In genomic region chr19:1438035-1438932, GRCh38 we compare ENCODE assay signal across 1 cellular context.
TF ChIP-seq lines count a peak whose summit lies in the region.

Gene RPS15 (plus strand): TSS chr19:1438396. CDS start chr19:1438426, 30 bp downstream.

TF ChIP-seq in K562, 482 proteins besides CTCF, POLR2A, EP300 and RAD21 (continued from another document and continues in another):
- TF ChIP-seq GATAD2B (IDR thresholded peaks at IDR 0.05; ENCODE audit: borderline replicate concordance): peak; percentile 65; the same call in 1 of the 2 replicates
- peak; percentile 94 for TF ChIP-seq ZNF316 (IDR thresholded peaks at IDR 0.05)
- peak; percentile 97 for TF ChIP-seq BRD4 (IDR thresholded peaks at IDR 0.05)
- 0 out of 2 replicates have a peak, but pooled peaks have one; percentile 16 for TF ChIP-seq FOSL1 (tag; conservative IDR thresholded peaks at IDR 0.05)
- TF ChIP-seq SFPQ (IDR thresholded peaks at IDR 0.05; ENCODE audit: low read depth, low read length): no peak
- no peak for TF ChIP-seq DDX20 (tag; IDR thresholded peaks at IDR 0.05; ENCODE audit: low read depth)
- TF ChIP-seq CHCHD3 (CRISPR knock-in tag; IDR thresholded peaks at IDR 0.05): peak; percentile 84; the same call in 1 of the 2 replicates
- peak; percentile 68; the same call in 1 of the 2 replicates for TF ChIP-seq REST (CRISPR knock-in tag; IDR thresholded peaks at IDR 0.05; ENCODE audit: low read depth)
- TF ChIP-seq TRIM28 (IDR thresholded peaks at IDR 0.05): peak; percentile 93
- TF ChIP-seq SMAD3 (CRISPR knock-in tag; conservative IDR thresholded peaks at IDR 0.05): no peak
- peak; percentile 99 for TF ChIP-seq KDM5B (IDR thresholded peaks at IDR 0.05; ENCODE audit: insufficient replicate concordance, low read depth, low read length)
- TF ChIP-seq GTF2E2 (tag; IDR thresholded peaks at IDR 0.05): peak; percentile 94; the same call in 1 of the 2 replicates
- TF ChIP-seq MCM7 (IDR thresholded peaks at IDR 0.05): no peak
- TF ChIP-seq CBX2 (IDR thresholded peaks at IDR 0.05; ENCODE audit: insufficient read depth, low read length, poor library complexity, severe bottlenecking): no peak
- no peak for TF ChIP-seq SMARCA5 (IDR thresholded peaks at IDR 0.05)
- no peak for TF ChIP-seq IRF9 (tag; IDR thresholded peaks at IDR 0.05)
- no peak for TF ChIP-seq ZNF280A (IDR thresholded peaks at IDR 0.05; ENCODE audit: low read depth, partially characterized antibody)
- TF ChIP-seq EP400 (IDR thresholded peaks at IDR 0.05): peak; percentile 97
- 0 out of 2 replicates have a peak, but pooled peaks have one; percentile 72 for TF ChIP-seq RBM14 (IDR thresholded peaks at IDR 0.05; ENCODE audit: borderline replicate concordance, insufficient read depth, low read depth, low read length)
- TF ChIP-seq U2AF1 (optimal IDR thresholded peaks at IDR 0.05; ENCODE audit: low read depth, low read length): peak; percentile 96
- TF ChIP-seq ATF1 (CRISPR knock-in tag; IDR thresholded peaks at IDR 0.05): peak; percentile 37; the same call in 1 of the 2 replicates
- peak; percentile 91 for TF ChIP-seq ATF1 (tag; IDR thresholded peaks at IDR 0.05)
- TF ChIP-seq PTRF (tag; IDR thresholded peaks at IDR 0.05): no peak
- peak; percentile 95 for TF ChIP-seq GABPA (tag; conservative IDR thresholded peaks at IDR 0.05; ENCODE audit: low read depth)
- 0 out of 2 replicates have a peak, but pooled peaks have one; percentile 35 for TF ChIP-seq DIDO1 (tag; IDR thresholded peaks at IDR 0.05; ENCODE audit: low read depth)
- TF ChIP-seq STAT6 (CRISPR knock-in tag; IDR thresholded peaks at IDR 0.05): no peak
- peak; percentile 96 for TF ChIP-seq MTA3 (IDR thresholded peaks at IDR 0.05; ENCODE audit: borderline replicate concordance)
- TF ChIP-seq ZBTB5 (IDR thresholded peaks at IDR 0.05): peak; percentile 82; the same call in 1 of the 2 replicates
- TF ChIP-seq ZBTB7A (IDR thresholded peaks at IDR 0.05; ENCODE audit: borderline replicate concordance, control insufficient read depth, low read depth, low read length): peak; percentile 33; the same call in 1 of the 2 replicates
- TF ChIP-seq ZBTB17 (CRISPR knock-in tag; IDR thresholded peaks at IDR 0.05): peak; percentile 79; the same call in 1 of the 2 replicates
- no peak for TF ChIP-seq FOXO4 (CRISPR knock-in tag; IDR thresholded peaks at IDR 0.05)
- TF ChIP-seq CHD4 (IDR thresholded peaks at IDR 0.05; ENCODE audit: insufficient read depth, insufficient replicate concordance, low read depth, low read length, poor library complexity, severe bottlenecking): no peak
- TF ChIP-seq MAFF (IDR thresholded peaks at IDR 0.05; ENCODE audit: low read length): no peak; the same call in 1 of the 2 replicates
- TF ChIP-seq FOXK2 (conservative IDR thresholded peaks at IDR 0.05 in 1 of 2, IDR thresholded peaks at IDR 0.05 in 1 of 2; ENCODE audit: low read depth in 2 of 2): peak; percentile 66 to 78
- peak; percentile 99 for TF ChIP-seq SUPT5H (IDR thresholded peaks at IDR 0.05)
- peak; percentile 85; the same call in 1 of the 2 replicates for TF ChIP-seq E2F1 (CRISPR knock-in tag; IDR thresholded peaks at IDR 0.05)
- TF ChIP-seq DACH1 (IDR thresholded peaks at IDR 0.05; ENCODE audit: partially characterized antibody): no peak
- peak; percentile 86 for TF ChIP-seq MXI1 (IDR thresholded peaks at IDR 0.05; ENCODE audit: low read depth, low read length)
- TF ChIP-seq NCOA1 (IDR thresholded peaks at IDR 0.05; ENCODE audit: low read depth): peak; percentile 35; the same call in 1 of the 2 replicates
